In genomic region chr17:59357929-59358328, GRCh38 we compare ENCODE assay signal across 10 cellular contexts. TPM values are rescaled to one million over a fixed set of nuclear protein-coding genes. Genes with fewer than 3 reads are reported as not detected.
DNase-seq lines count a peak whose midpoint lies in the region; ATAC-seq and TF ChIP-seq lines count a peak whose summit lies in the region.
"Had no signal": no experiment of that assay in that cellular context is flagged by ENCODE, and none has a peak within 500 bp of the region (broad histone marks: within the 10 kb centered on the region; RNA-seq: fewer than 3 reads in every experiment).

No MANE protein-coding gene starts in this region.

- 0 to 6% methylated on average over 1 of the region's 1 CpG for WGBS in GM23248 (ENCODE audit: low coverage in 1 of 2, low lambda C conversion rate in 2 of 2, missing lambda C conversion rate in 2 of 2), 2 experiments

- H3K4me1 ChIP-seq in GM23248 (ENCODE audit: insufficient read depth) (peaks cover 46% of the 10 kb centered on the region), skeletal muscle satellite cell (ENCODE audit: control insufficient read depth, insufficient read depth, low read length) (peaks cover 39% of the 10 kb centered on the region)

- ATAC-seq in T-cell (replicated peaks in 1 of 4) (no peak), HG03095 (IDR thresholded peaks at IDR 0.05; ENCODE audit: unreplicated experiment) (no peak)

- CTCF ChIA-PET in T-cell (lab: Charles Lee): no interaction called here

- H3K79me2 ChIP-seq in GM23248 (ENCODE audit: insufficient read depth): peaks cover 18% of the 10 kb centered on the region

- DNase-seq in GM23248 (peak; percentile 95), T-cell (no peak), fibroblast of the aortic adventitia (ENCODE audit: low read depth) (peak; percentile 57), UCSD-AML1 (lab: John Stamatoyannopoulos, UW; ENCODE audit: unreplicated experiment) (no peak), NCI-H774 (lab: John Stamatoyannopoulos, UW) (no peak), NCI-H2107 (lab: John Stamatoyannopoulos, UW) (no peak)
- DNase-seq: NCI-H1930, spleen had no signal

- H3K27ac ChIP-seq in GM23248: peak overlapping the region; percentile 80

- H3K9ac ChIP-seq in GM23248 (peak overlapping the region; percentile 29; the same call in 1 of the 2 replicates), skeletal muscle satellite cell (ENCODE audit: low read depth, low read length) (peak overlapping the region; percentile 29)

- H3K9me3 ChIP-seq in GM23248 (ENCODE audit: low read depth): no peaks in the 10 kb centered on the region
- H3K9me3 ChIP-seq in skeletal muscle satellite cell (replicated peaks; ENCODE audit: low read length): no peaks in the 10 kb centered on the region

- in situ Hi-C loops in GM23248 (cut with MboI): no loop called here

- H4K20me1 ChIP-seq in GM23248 (ENCODE audit: insufficient read depth): no peaks in the 10 kb centered on the region

- H3K9me3 Mint-ChIP-seq in T-cell: peaks cover 0 to 4% (median 0%) of the 10 kb centered on the region in 3 donors

- H3K27me3 Mint-ChIP-seq in T-cell: no peaks in the 10 kb centered on the region

- H3K27ac Mint-ChIP-seq in T-cell: peak overlapping the region; percentile 38 to 92

- H3K4me2 ChIP-seq in GM23248 (ENCODE audit: unreplicated experiment) (peak overlapping the region; percentile 48), skeletal muscle satellite cell (ENCODE audit: low read length) (peak overlapping the region; percentile 20)

- no peak for TF ChIP-seq CTCF in fibroblast of the aortic adventitia (IDR thresholded peaks at IDR 0.05; ENCODE audit: insufficient read depth, low read length)

- H3K36me3 Mint-ChIP-seq in T-cell: peaks cover 55% of the 10 kb centered on the region

- H3K27me3 ChIP-seq in GM23248 (replicated peaks; ENCODE audit: insufficient read depth): no peaks in the 10 kb centered on the region
- no peaks in the 10 kb centered on the region for H3K27me3 ChIP-seq in skeletal muscle satellite cell (ENCODE audit: control insufficient read depth, insufficient read depth, low read length)
- H3K27me3 ChIP-seq: spleen had no signal

- no peaks in the 10 kb centered on the region for H3K9me2 ChIP-seq in GM23248 (ENCODE audit: insufficient read depth)

- H3K4me1 Mint-ChIP-seq in T-cell: peaks cover 81 to 88% (median 85%) of the 10 kb centered on the region in 3 donors

- H2AFZ ChIP-seq in GM23248: no peak overlapping the region

- H3K4me3 ChIP-seq in GM23248 (no peak overlapping the region), fibroblast of the aortic adventitia (ENCODE audit: low read depth, low read length) (no peak overlapping the region), skeletal muscle satellite cell (ENCODE audit: low read length) (no peak overlapping the region)
- H3K4me3 ChIP-seq: spleen had no signal

- POLR2A ChIA-PET in T-cell (lab: Charles Lee): no interaction called here

- H3F3A ChIP-seq in GM23248 (ENCODE audit: insufficient read depth): peaks cover 48% of the 10 kb centered on the region

- H3K36me3 ChIP-seq in GM23248 (ENCODE audit: low read depth) (no peaks in the 10 kb centered on the region), skeletal muscle satellite cell (ENCODE audit: insufficient read depth, low read length) (no peaks in the 10 kb centered on the region)

- peak overlapping the region in 1 of 3 donors; percentile 76 for H3K4me3 Mint-ChIP-seq in T-cell

RNA-seq across cellular contexts. Expression of gene YPEL2, which starts 26.5 kb away (rescaled TPM):
- 5.8 and 6.6 TPM in 2 replicates for total RNA-seq in GM23248 (2014; rRNA removed; shearing (Covaris generic))
- 9.0 and 9.6 TPM in 2 replicates for polyA plus RNA-seq in GM23248 (2016; fragmentation: Nextera tagmentation; extraction: Ambion mirVana)
- total RNA-seq in T-cell (10 to 100 TPM; 29.7 to 58.5 (median 52.0) TPM), fibroblast of the aortic adventitia (ENCODE audit: low replicate concordance) (10.8 and 22.7 TPM in 2 replicates)
- 8.7 and 9.4 TPM in 2 replicates for total RNA-seq in skeletal muscle satellite cell (2012; rRNA removed)

Comparison
In these comparisons a context has a peak if more than half of its experiments do, and no peak if none do; other contexts are left out.
1. DNase-seq: peak in GM23248 (single experiment) and fibroblast of the aortic adventitia (single experiment); none in T-cell (0 of 34), UCSD-AML1 (single experiment), NCI-H774 (single experiment) and NCI-H2107 (single experiment).